27 cellular contexts compared by ENCODE assay signal in genomic region chr9:8599937-8600336, GRCh38.
DNase-seq lines count a peak whose midpoint lies in the region; ATAC-seq and TF ChIP-seq lines count a peak whose summit lies in the region.
"Had no signal": no experiment of that assay in that cellular context is flagged by ENCODE, and none has a peak within 500 bp of the region (broad histone marks: within the 10 kb centered on the region; RNA-seq: fewer than 3 reads in every experiment).

No MANE protein-coding gene starts in this region.

- H2BK15ac ChIP-seq in mesenchymal stem cell (ENCODE audit: low read depth, poor library complexity, severe bottlenecking), result no peak overlapping the region

- no peak overlapping the region for H3K4ac ChIP-seq in mesenchymal stem cell (ENCODE audit: low read depth in 1 of 2, low read length in 2 of 2)

- TF ChIP-seq CTCF in heart left ventricle (IDR thresholded peaks at IDR 0.05) (no peak), dorsolateral prefrontal cortex (IDR thresholded peaks at IDR 0.05 in 54 of 56, conservative IDR thresholded peaks at IDR 0.05 in 2 of 56; ENCODE audit: low read depth in 1 of 56, partially characterized antibody in 56 of 56) (peak in 18 of 56 donors; percentile 8 to 44 (median 22))

- H2AK5ac ChIP-seq in mesenchymal stem cell (ENCODE audit: low read length, severe bottlenecking), result no peak overlapping the region

- WGBS in heart left ventricle, 4 donors, result 86 to 92% (median 88%) methylated on average over 5 of the region's 5 CpGs
- WGBS in mesenchymal stem cell, result 88% methylated on average over 4 of the region's 5 CpGs

- H3K27me3 ChIP-seq in heart left ventricle, result no peaks in the 10 kb centered on the region
- H3K27me3 ChIP-seq in dorsolateral prefrontal cortex, result no peaks in the 10 kb centered on the region
- no peaks in the 10 kb centered on the region for H3K27me3 ChIP-seq in mesenchymal stem cell (ENCODE audit: control insufficient read depth in 1 of 2, insufficient read depth in 1 of 2, low read length in 2 of 2)
- H3K27me3 ChIP-seq: gastrocnemius medialis had no signal

- no peaks in the 10 kb centered on the region for H3K9me3 ChIP-seq in heart left ventricle
- no peaks in the 10 kb centered on the region for H3K9me3 ChIP-seq in mesenchymal stem cell (ENCODE audit: control insufficient read depth, low read length)
- H3K9me3 ChIP-seq: gastrocnemius medialis, HAP-1 had no signal

- no peak overlapping the region for H3K14ac ChIP-seq in mesenchymal stem cell (ENCODE audit: low read length in 2 of 2)

- H3K36me3 ChIP-seq in heart left ventricle, result no peaks in the 10 kb centered on the region
- H3K36me3 ChIP-seq in mesenchymal stem cell (ENCODE audit: control insufficient read depth in 1 of 2, insufficient read depth in 2 of 2, low read depth in 1 of 2, low read length in 2 of 2), result no peaks in the 10 kb centered on the region
- H3K36me3 ChIP-seq: gastrocnemius medialis, HAP-1 had no signal

- H3K4me3 ChIP-seq in heart left ventricle, result no peak overlapping the region
- no peak overlapping the region for H3K4me3 ChIP-seq in dorsolateral prefrontal cortex
- H3K4me3 ChIP-seq in mesenchymal stem cell (ENCODE audit: insufficient read depth in 1 of 2, low read depth in 1 of 2, low read length in 2 of 2), result no peak overlapping the region
- H3K4me3 ChIP-seq: gastrocnemius medialis, HAP-1, smooth muscle cell had no signal

- H3K4me1 ChIP-seq in heart left ventricle, result peaks cover 0 to 3% (median 0%) of the 10 kb centered on the region in 12 donors
- H3K4me1 ChIP-seq in mesenchymal stem cell (ENCODE audit: control insufficient read depth, insufficient read depth, low read depth, low read length), result no peaks in the 10 kb centered on the region
- H3K4me1 ChIP-seq: gastrocnemius medialis, HAP-1 had no signal

- no peak overlapping the region for H2AFZ ChIP-seq in mesenchymal stem cell (ENCODE audit: low read depth, low read length)

- peak overlapping the region; percentile 32 for H2BK5ac ChIP-seq in mesenchymal stem cell (ENCODE audit: low read depth, low read length, poor library complexity, severe bottlenecking)

- no peak overlapping the region for H3K9ac ChIP-seq in mesenchymal stem cell (ENCODE audit: low read length)

- H2BK120ac ChIP-seq in mesenchymal stem cell (ENCODE audit: low read depth, low read length), result no peak overlapping the region

- H3K79me1 ChIP-seq in mesenchymal stem cell (replicated peaks; ENCODE audit: low read length, poor library complexity, severe bottlenecking), result peaks cover 9% of the 10 kb centered on the region

- no peak overlapping the region for H2BK12ac ChIP-seq in mesenchymal stem cell (ENCODE audit: low read length in 2 of 2)

- H3K4me2 ChIP-seq in mesenchymal stem cell (ENCODE audit: low read length, poor library complexity, severe bottlenecking), result no peak overlapping the region
- H3K4me2 ChIP-seq: smooth muscle cell had no signal

- no peak overlapping the region for H3K23ac ChIP-seq in mesenchymal stem cell (ENCODE audit: low read length in 2 of 2)

- intact Hi-C loops in Right ventricle myocardium inferior (cut with DNase I) (no loop called here), heart left ventricle (cut with DNase I) (no loop called here), dorsolateral prefrontal cortex (cut with DNase I) (loop anchor here in 1 of 2 donors (5.0 kb wide), 2 partner anchors 48 to 252 kb away; no protein-coding TSS in a partner anchor)

- H3K27ac ChIP-seq in heart left ventricle, result no peak overlapping the region
- peak overlapping the region in 57 of 59 donors; percentile 37 to 97 (median 87) for H3K27ac ChIP-seq in dorsolateral prefrontal cortex
- H3K27ac ChIP-seq in mesenchymal stem cell (ENCODE audit: low read length, poor library complexity, severe bottlenecking), result no peak overlapping the region

- peak; percentile 31 for DNase-seq in Right ventricle myocardium inferior (ENCODE audit: missing footprints)
- DNase-seq in heart left ventricle, result no peak
- DNase-seq in dorsolateral prefrontal cortex, result peak in 1 of 10 donors; percentile 15
- no peak for DNase-seq in mesenchymal stem cell
- DNase-seq in NCI-H1436 (lab: John Stamatoyannopoulos, UW), result no peak
- DNase-seq in NCI-H2171 treated with DMSO at 0.1 percent for 48 hours (lab: John Stamatoyannopoulos, UW), result no peak
- DNase-seq: activated CD4-positive, alpha-beta T cell treated with anti-CD3 and anti-CD28 coated beads for 36 hours; activated CD8-positive, alpha-beta T cell treated with anti-CD3 and anti-CD28 coated beads, Interleukin-2, amount 10 ng/mL, durations not matched to agents 7 days and 5 days; activated naive CD8-positive, alpha-beta T cell treated with anti-CD3 and anti-CD28 coated beads for 36 hours; AML-193; CD8-positive, alpha-beta T cell; dermis blood vessel endothelial cell; DMS153; gastrocnemius medialis; hippocampal formation; kidney; natural killer cell; NCI-H1105; NCI-H2029 treated with DMSO at 0.1 percent for 48 hours; NCI-H2227 treated with DMSO at 0.1 percent for 48 hours; NCI-H774; stimulated activated CD4-positive, alpha-beta T cell treated with anti-CD3 and anti-CD28 coated beads, Interleukin-1b, Interleukin-23, amount 100 ng/mL, for 48 hours had no signal

- H4K91ac ChIP-seq in mesenchymal stem cell (ENCODE audit: low read length), result no peak overlapping the region

- no peak overlapping the region for H4K8ac ChIP-seq in mesenchymal stem cell (ENCODE audit: low read length)

- no peak for TF ChIP-seq POLR2A in heart left ventricle (IDR thresholded peaks at IDR 0.05)

- no peak overlapping the region for H3K18ac ChIP-seq in mesenchymal stem cell (ENCODE audit: low read depth in 1 of 2, low read length in 2 of 2)

- no peak for ATAC-seq in Right ventricle myocardium inferior
- no peak for ATAC-seq in heart left ventricle
- ATAC-seq in GM18873 (IDR thresholded peaks at IDR 0.05; ENCODE audit: low FRiP score, unreplicated experiment), result no peak
- no peak for ATAC-seq in GM19035 (IDR thresholded peaks at IDR 0.05; ENCODE audit: unreplicated experiment)
- ATAC-seq: activated CD4-positive, alpha-beta T cell treated with anti-CD3 and anti-CD28 coated beads for 36 hours; activated CD8-positive, alpha-beta T cell treated with anti-CD3 and anti-CD28 coated beads, Interleukin-2, amount 10 ng/mL, durations not matched to agents 7 days and 5 days; CD8-positive, alpha-beta T cell; gastrocnemius medialis; natural killer cell; SK-N-SH treated with all-trans-retinoic acid at 6 μM for 48 hours had no signal

Comparison
In these comparisons a context has a peak if more than half of its experiments do, and no peak if none do; other contexts are left out.
1. H3K27ac ChIP-seq: peak in dorsolateral prefrontal cortex (57 of 59); none in heart left ventricle (0 of 12) and mesenchymal stem cell (single experiment).